In the genomic region with DNA sequence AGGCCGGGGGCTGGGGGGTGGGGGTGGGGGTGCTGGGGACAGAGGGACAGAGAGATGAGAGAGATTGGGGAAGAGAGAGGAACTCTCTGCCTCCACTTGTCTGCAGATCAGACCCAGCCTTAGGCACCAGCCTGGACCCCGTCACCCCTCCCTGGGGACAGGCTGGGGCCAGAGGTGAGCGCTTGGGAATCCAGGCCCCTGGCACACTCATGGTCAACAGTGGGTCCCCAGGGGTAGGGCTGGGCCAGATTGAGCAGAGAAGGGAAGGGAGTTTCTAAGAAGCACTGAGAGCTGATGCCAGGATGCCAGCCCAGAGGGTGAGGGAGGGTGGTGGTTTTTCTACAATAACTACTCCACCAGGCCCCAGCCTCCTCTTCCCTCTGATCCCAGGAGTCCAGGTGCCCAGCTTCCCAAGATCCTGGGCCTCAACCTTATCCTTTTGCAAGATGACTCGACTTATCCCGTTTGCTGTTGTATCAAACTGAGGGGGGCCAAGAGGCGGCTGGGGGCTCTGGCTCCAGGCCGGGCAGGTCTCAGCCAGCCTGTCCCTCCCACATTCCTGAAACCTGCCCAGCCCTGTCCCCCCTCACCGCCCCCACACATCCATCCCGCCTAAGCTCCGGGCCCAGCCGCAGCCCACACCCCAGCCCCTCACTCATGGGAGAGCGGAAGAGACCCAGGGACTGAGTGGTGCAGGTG, we compare ENCODE assay signal across 16 cellular contexts. TPM values are rescaled to one million over a fixed set of nuclear protein-coding genes. Genes with fewer than 3 reads are reported as not detected.
DNase-seq lines count a peak whose midpoint lies in the region; ATAC-seq and TF ChIP-seq lines count a peak whose summit lies in the region.
"Had no signal": no experiment of that assay in that cellular context is flagged by ENCODE, and none has a peak within 500 bp of the region (broad histone marks: within the 10 kb centered on the region; RNA-seq: fewer than 3 reads in every experiment).

No MANE protein-coding gene starts in this region.

- intact Hi-C loops in dendritic cell treated with granulocyte-macrophage colony-stimulating factor and Interleukin-4, amounts not matched to agents 40 ng/mL and 50 ng/mL, for 4 days (cut with micrococcal nuclease): no loop called here

- H4K20me1 ChIP-seq in Karpas-422 (ENCODE audit: insufficient read depth, low read depth, low read length): no peaks in the 10 kb centered on the region

- H3K27ac ChIP-seq in HUES64 (ENCODE audit: low read depth, low read length) (no peak overlapping the region), Karpas-422 (ENCODE audit: low read length) (no peak overlapping the region)

- H3K4me3 ChIP-seq in HUES64 (ENCODE audit: low read length) (peak overlapping the region; percentile 30; the same call in 1 of the 2 replicates), Karpas-422 (ENCODE audit: low read length) (no peak overlapping the region)

- no peak for ATAC-seq in HG02642 (IDR thresholded peaks at IDR 0.05; ENCODE audit: poor library complexity, unreplicated experiment)
- ATAC-seq: activated T-cell treated with anti-CD3 and anti-CD28 coated beads, Interleukin-2, amount 50 U/mL, for 4 hours; effector memory CD8-positive, alpha-beta T cell had no signal

- H3K4me1 ChIP-seq in HUES64 (ENCODE audit: insufficient read depth, low read length) (peaks cover 18% of the 10 kb centered on the region), Karpas-422 (ENCODE audit: low read length) (no peaks in the 10 kb centered on the region)

- H3K9me3 ChIP-seq in HUES64 (ENCODE audit: insufficient read depth, low read depth, low read length) (no peaks in the 10 kb centered on the region), Karpas-422 (ENCODE audit: low read length) (no peaks in the 10 kb centered on the region)
- H3K9me3 ChIP-seq: MG63 had no signal

- H3K27me3 ChIP-seq in HUES64 (ENCODE audit: insufficient read depth, low read length) (peaks cover 9% of the 10 kb centered on the region), Karpas-422 (ENCODE audit: low read length) (no peaks in the 10 kb centered on the region)
- H3K27me3 ChIP-seq: MG63 had no signal

- WGBS in HUES64: 63% methylated on average over 9 of the region's 12 CpGs

- H3K27me3 Mint-ChIP-seq in dendritic cell treated with granulocyte-macrophage colony-stimulating factor and Interleukin-4, amounts not matched to agents 40 ng/mL and 50 ng/mL, for 4 days: peaks cover 49% of the 10 kb centered on the region
- no peaks in the 10 kb centered on the region for H3K27me3 Mint-ChIP-seq in mesothelial cell of epicardium (ENCODE audit: low read depth)
- H3K27me3 Mint-ChIP-seq in type B pancreatic cell: peaks cover 3% of the 10 kb centered on the region

- no peak overlapping the region for H3K4me2 ChIP-seq in Karpas-422 (ENCODE audit: low read depth, low read length, poor library complexity, severe bottlenecking)

- DNase-seq in mesothelial cell of epicardium (ENCODE audit: low spot score in 2 of 2, unreplicated experiment in 2 of 2): peak in 1 of 2 experiments; percentile 46
- DNase-seq in type B pancreatic cell (ENCODE audit: extremely low spot score, unreplicated experiment): no peak
- DNase-seq in SW480 (ENCODE audit: low spot score): no peak
- no peak for DNase-seq in Karpas-422
- DNase-seq: activated CD4-positive, CD25-positive, alpha-beta regulatory T cell treated with anti-CD3 and anti-CD28 coated beads, Interleukin-2, amount 50 U/mL, for 72 hours; activated T-cell treated with anti-CD3 and anti-CD28 coated beads, Interleukin-2, amount 50 U/mL, for 4 hours; amniotic stem cell; COR-L47; effector memory CD8-positive, alpha-beta T cell; hypothalamus; MG63; OCI-M1; SW 1271 had no signal

- TF ChIP-seq CTCF in mesothelial cell of epicardium (IDR thresholded peaks at IDR 0.05; ENCODE audit: unreplicated experiment) (no peak), type B pancreatic cell (conservative IDR thresholded peaks at IDR 0.05) (no peak)

- no peak overlapping the region for H3K4me3 Mint-ChIP-seq in dendritic cell treated with granulocyte-macrophage colony-stimulating factor and Interleukin-4, amounts not matched to agents 40 ng/mL and 50 ng/mL, for 4 days
- H3K4me3 Mint-ChIP-seq in mesothelial cell of epicardium (peak overlapping the region; percentile 80), type B pancreatic cell (peak overlapping the region; percentile 84)
- H3K4me3 Mint-ChIP-seq: activated T-cell treated with anti-CD3 and anti-CD28 coated beads, Interleukin-2, amount 50 U/mL, for 4 hours had no signal

- H3K9me2 ChIP-seq in Karpas-422 (replicated peaks; ENCODE audit: insufficient read depth, low read length): no peaks in the 10 kb centered on the region

- no peaks in the 10 kb centered on the region for H3K79me2 ChIP-seq in Karpas-422 (ENCODE audit: low read length)

- no peaks in the 10 kb centered on the region for H3K36me3 Mint-ChIP-seq in dendritic cell treated with granulocyte-macrophage colony-stimulating factor and Interleukin-4, amounts not matched to agents 40 ng/mL and 50 ng/mL, for 4 days (ENCODE audit: low read depth)
- H3K36me3 Mint-ChIP-seq in mesothelial cell of epicardium (peaks cover 19% of the 10 kb centered on the region), type B pancreatic cell (peaks cover 11% of the 10 kb centered on the region)

- H3K9ac ChIP-seq in HUES64 (ENCODE audit: low read depth, low read length): no peak overlapping the region
- H3K9ac ChIP-seq in Karpas-422 (ENCODE audit: low read length): no peak overlapping the region

- H2AFZ ChIP-seq in Karpas-422 (ENCODE audit: low read length): no peak overlapping the region

- H3K36me3 ChIP-seq in HUES64 (ENCODE audit: insufficient read depth, low read length): peaks cover 18% of the 10 kb centered on the region
- H3K36me3 ChIP-seq in Karpas-422 (ENCODE audit: insufficient read depth, low read length): no peaks in the 10 kb centered on the region
- H3K36me3 ChIP-seq: MG63 had no signal

- no peaks in the 10 kb centered on the region for H3K9me3 Mint-ChIP-seq in dendritic cell treated with granulocyte-macrophage colony-stimulating factor and Interleukin-4, amounts not matched to agents 40 ng/mL and 50 ng/mL, for 4 days
- no peaks in the 10 kb centered on the region for H3K9me3 Mint-ChIP-seq in mesothelial cell of epicardium
- H3K9me3 Mint-ChIP-seq in type B pancreatic cell: no peaks in the 10 kb centered on the region
- H3K9me3 Mint-ChIP-seq: activated T-cell treated with anti-CD3 and anti-CD28 coated beads, Interleukin-2, amount 50 U/mL, for 4 hours; effector memory CD8-positive, alpha-beta T cell had no signal

- H3K4me1 Mint-ChIP-seq in dendritic cell treated with granulocyte-macrophage colony-stimulating factor and Interleukin-4, amounts not matched to agents 40 ng/mL and 50 ng/mL, for 4 days (ENCODE audit: low read depth): peaks cover 37% of the 10 kb centered on the region
- H3K4me1 Mint-ChIP-seq in mesothelial cell of epicardium (peaks cover 41% of the 10 kb centered on the region), type B pancreatic cell (ENCODE audit: unreplicated experiment) (peaks cover 24% of the 10 kb centered on the region)

- H3K27ac Mint-ChIP-seq in dendritic cell treated with granulocyte-macrophage colony-stimulating factor and Interleukin-4, amounts not matched to agents 40 ng/mL and 50 ng/mL, for 4 days: peak overlapping the region; percentile 22
- H3K27ac Mint-ChIP-seq in mesothelial cell of epicardium (peak overlapping the region; percentile 89), type B pancreatic cell (no peak overlapping the region)
- H3K27ac Mint-ChIP-seq: effector memory CD8-positive, alpha-beta T cell had no signal

RNA-seq across cellular contexts. Expression of gene BCAM, which starts 1.1 kb away (rescaled TPM):
- polyA plus RNA-seq in HUES64 (2013, experiment 1 of 2): 30.2 TPM
- 39.3 TPM for polyA plus RNA-seq in HUES64 (2013, experiment 2 of 2)
- total RNA-seq in mesothelial cell of epicardium: 346 to 378 TPM (median 355 TPM) in 3 replicates
- total RNA-seq in type B pancreatic cell (ENCODE audit: low replicate concordance): 105 and 124 TPM in 2 replicates
- total RNA-seq in Karpas-422 (2014; rRNA removed; shearing (Covaris generic); ENCODE audit: low replicate concordance): not detected in 2 replicates

RNA-seq across cellular contexts. Expression of gene CBLC, which starts 32.3 kb away (rescaled TPM):
- polyA plus RNA-seq in HUES64 (2013, experiment 1 of 2): 3.9 TPM
- 5.1 TPM for polyA plus RNA-seq in HUES64 (2013, experiment 2 of 2)
- 8.5 to 10.8 TPM (median 8.8 TPM) in 3 replicates for total RNA-seq in mesothelial cell of epicardium
- total RNA-seq in type B pancreatic cell (ENCODE audit: low replicate concordance): 13.9 and 37.7 TPM in 2 replicates
- not detected in 2 replicates for total RNA-seq in Karpas-422 (2014; rRNA removed; shearing (Covaris generic); ENCODE audit: low replicate concordance)

RNA-seq across cellular contexts. Expression of gene NECTIN2, which starts 36.1 kb away (rescaled TPM):
- 104 TPM for polyA plus RNA-seq in HUES64 (2013, experiment 1 of 2)
- polyA plus RNA-seq in HUES64 (2013, experiment 2 of 2): 113 TPM
- total RNA-seq in mesothelial cell of epicardium (291 to 300 TPM (median 299 TPM) in 3 replicates), type B pancreatic cell (ENCODE audit: low replicate concordance) (123 and 203 TPM in 2 replicates)
- total RNA-seq in Karpas-422 (2014; rRNA removed; shearing (Covaris generic); ENCODE audit: low replicate concordance): 2.0 TPM in 1 of 2 replicates, not detected in the other

Comparison
In these comparisons a context has a peak if more than half of its experiments do, and no peak if none do; other contexts are left out.
1. RNA of gene BCAM, which starts 1.1 kb away (total RNA-seq): 346 to 378 TPM in mesothelial cell of epicardium and 105 to 124 TPM in type B pancreatic cell; not detected in Karpas-422; every median in the first group is over 100 times any median in the second.
2. RNA of gene NECTIN2, which starts 36.1 kb away (total RNA-seq): 291 to 300 TPM in mesothelial cell of epicardium and 123 to 203 TPM in type B pancreatic cell; 2.0 TPM in Karpas-422; every median in the first group is over 10 times any median in the second.